Comparison of ENCODE assay signal across 21 cellular contexts in the genomic region with DNA sequence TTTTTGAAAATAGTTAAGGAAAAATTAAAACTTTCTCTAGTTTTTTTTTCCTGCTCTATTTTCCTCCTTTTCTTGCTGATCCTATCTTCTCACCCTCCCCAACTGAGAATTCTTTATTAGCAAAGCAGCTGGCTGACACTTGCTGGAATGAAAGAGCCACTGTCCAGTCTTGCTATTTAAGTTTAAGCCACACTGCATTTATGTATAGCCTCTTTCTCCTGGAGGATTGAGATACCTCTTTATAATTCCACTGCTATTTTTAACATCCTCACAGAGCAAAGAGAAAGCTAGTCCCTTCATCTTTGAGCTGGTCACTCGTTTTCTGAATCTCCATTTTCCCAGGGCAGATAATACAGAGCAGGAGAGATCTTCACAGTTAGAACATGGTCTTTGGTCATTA. TPM values are rescaled to one million over a fixed set of nuclear protein-coding genes. Genes with fewer than 3 reads are reported as not detected.
A peak's percentile ranks its signal among the peaks of the same experiment; 100 is the strongest.
DNase-seq lines count a peak whose midpoint lies in the region; ATAC-seq, FAIRE-seq and TF ChIP-seq lines count a peak whose summit lies in the region.
"Had no signal": no experiment of that assay in that cellular context is flagged by ENCODE, and none has a peak within 500 bp of the region (broad histone marks: within the 10 kb centered on the region; RNA-seq: fewer than 3 reads in every experiment).

No MANE protein-coding gene starts in this region.

- H3K27ac Mint-ChIP-seq in activated T-helper 1 cell treated with anti-CD3 and anti-CD28 coated beads, Interleukin-12 subunit alpha, Interleukin-12 subunit beta, Interleukin-2, Interleukin-4 antibody, amounts not matched to agents 30 ng/mL and 10 ng/mL and 1 ng/mL, durations not matched to agents 14 hours and 24 hours and 36 hours = no peak overlapping the region
- H3K27ac Mint-ChIP-seq: B cell; CD4-positive, CD25-positive, alpha-beta regulatory T cell had no signal

- TF ChIP-seq POLR2A in stomach (IDR thresholded peaks at IDR 0.05) = no peak
- TF ChIP-seq POLR2A in HepG2 (IDR thresholded peaks at IDR 0.05; ENCODE audit: insufficient read depth in 1 of 2, low read depth in 2 of 2, low read length in 2 of 2) = no peak

- TF ChIP-seq CTCF in stomach (IDR thresholded peaks at IDR 0.05) (no peak), foreskin keratinocyte (conservative IDR thresholded peaks at IDR 0.05) (no peak), HepG2 (CRISPR knock-in tag; IDR thresholded peaks at IDR 0.05) (no peak)

- H3K9ac ChIP-seq in HepG2 (ENCODE audit: insufficient read depth, low read depth, low read length) = no peak overlapping the region

- no peaks in the 10 kb centered on the region for H3K36me3 ChIP-seq in neuron (ENCODE audit: insufficient read depth, low read length)
- H3K36me3 ChIP-seq in stomach = no peaks in the 10 kb centered on the region
- H3K36me3 ChIP-seq in HepG2 (replicated peaks in 1 of 2; ENCODE audit: control insufficient read depth in 1 of 2, insufficient read depth in 2 of 2, low read length in 2 of 2) = no peaks in the 10 kb centered on the region

- H3K9me3 ChIP-seq in neuron (ENCODE audit: low read length) (no peaks in the 10 kb centered on the region), stomach (no peaks in the 10 kb centered on the region), HepG2 (ENCODE audit: low read length) (no peaks in the 10 kb centered on the region)

- ATAC-seq in foreskin keratinocyte (no peak), HepG2 (no peak)

- peak overlapping the region; percentile 49 for H3K27ac ChIP-seq in substantia nigra (ENCODE audit: low read depth, low read length, poor library complexity, severe bottlenecking)
- H3K27ac ChIP-seq in stomach = no peak overlapping the region
- H3K27ac ChIP-seq in foreskin keratinocyte = no peak overlapping the region
- H3K27ac ChIP-seq in HepG2 (ENCODE audit: extremely low read length, insufficient read depth, low read length) = no peak overlapping the region

- H3K27me3 Mint-ChIP-seq in activated T-helper 1 cell treated with anti-CD3 and anti-CD28 coated beads, Interleukin-12 subunit alpha, Interleukin-12 subunit beta, Interleukin-2, Interleukin-4 antibody, amounts not matched to agents 30 ng/mL and 10 ng/mL and 1 ng/mL, durations not matched to agents 14 hours and 24 hours and 36 hours (ENCODE audit: insufficient read depth) = no peaks in the 10 kb centered on the region
- H3K27me3 Mint-ChIP-seq: B cell; CD4-positive, CD25-positive, alpha-beta regulatory T cell had no signal

- H3K79me2 ChIP-seq in HepG2 (ENCODE audit: insufficient read depth, low read length) = no peaks in the 10 kb centered on the region

- TF ChIP-seq EP300 in stomach (IDR thresholded peaks at IDR 0.05) = no peak
- no peak for TF ChIP-seq EP300 in HepG2 (IDR thresholded peaks at IDR 0.05; ENCODE audit: low read depth in 2 of 2, low read length in 2 of 2)
- TF ChIP-seq EP300 in HepG2 (CRISPR knock-in tag; IDR thresholded peaks at IDR 0.05; ENCODE audit: borderline replicate concordance) = no peak

- TF ChIP-seq RAD21 in HepG2 (CRISPR knock-in tag; IDR thresholded peaks at IDR 0.05) = no peak

- DNase-seq in RPMI7951 (ENCODE audit: low read depth) (peak; percentile 28), foreskin melanocyte (peak; percentile 93), substantia nigra (lab: John Stamatoyannopoulos, UW) (peak in 3 of 49 donors; percentile 3 to 37 (median 28)), stomach (no peak), foreskin keratinocyte (no peak), HepG2 (ENCODE audit: low spot score) (no peak)
- no peak for DNase-seq in activated T-helper 1 cell treated with anti-CD3 and anti-CD28 coated beads, Interleukin-12 subunit alpha, Interleukin-12 subunit beta, Interleukin-2, Interleukin-4 antibody, amounts not matched to agents 30 ng/mL and 10 ng/mL and 1 ng/mL, durations not matched to agents 14 hours and 24 hours and 36 hours (ENCODE audit: low spot score)
- DNase-seq: Calu3; CD4-positive, CD25-positive, alpha-beta regulatory T cell; H7; IMR-90; Kasumi-1; MM.1S; NCI-H1105; NCI-H1694 treated with DMSO at 0.1 percent for 48 hours; NCI-H2107; NCI-H526 treated with DMSO at 0.1 percent for 48 hours; RPMI8226 had no signal

- BruUV-seq in HepG2 (replicated peaks; lab: Mats Ljungman, UMichigan) = no TSS peak

- intact Hi-C loops in stomach (cut with DNase I; ENCODE audit: low total_unique reads) = no loop called here
- intact Hi-C loops in activated T-helper 1 cell treated with anti-CD3 and anti-CD28 coated beads, Interleukin-12 subunit alpha, Interleukin-12 subunit beta, Interleukin-2, Interleukin-4 antibody, amounts not matched to agents 30 ng/mL and 10 ng/mL and 1 ng/mL, durations not matched to agents 14 hours and 24 hours and 36 hours (cut with micrococcal nuclease) = no loop called here
- intact Hi-C loops in HepG2 (cut with micrococcal nuclease; ENCODE audit: unreplicated experiment) = no loop called here

- no peaks in the 10 kb centered on the region for H4K20me1 ChIP-seq in HepG2 (ENCODE audit: insufficient read depth, low read length)

- peaks cover 29% of the 10 kb centered on the region for H3K4me1 ChIP-seq in neuron (ENCODE audit: insufficient read depth, low read length)
- H3K4me1 ChIP-seq in stomach = peaks cover 0 to 13% (median 3%) of the 10 kb centered on the region in 4 donors
- H3K4me1 ChIP-seq in foreskin keratinocyte = no peaks in the 10 kb centered on the region
- peaks cover 53% of the 10 kb centered on the region for H3K4me1 ChIP-seq in HepG2 (ENCODE audit: insufficient read depth, low read length)

- in situ Hi-C loops in HepG2 (cut with HindIII; ENCODE audit: extremely low pct_ligation_motif_present, low pct_unique_long_range_greater_than_20kb) = no loop called here

- H2AFZ ChIP-seq in neuron (ENCODE audit: low read depth, low read length) (peak overlapping the region; percentile 87), HepG2 (ENCODE audit: low read length) (no peak overlapping the region)

- no peak overlapping the region for H3K4me2 ChIP-seq in HepG2 (ENCODE audit: low read depth, low read length)

- 29 to 73% (median 56%) methylated on average over 1 of the region's 1 CpG for WGBS in stomach, 5 donors
- 28% methylated on average over 1 of the region's 1 CpG for WGBS in HepG2 (ENCODE audit: low lambda C conversion rate)

- H3K4me3 ChIP-seq in neuron (ENCODE audit: low read length) (no peak overlapping the region), stomach (no peak overlapping the region), HepG2 (replicated peaks in 1 of 3; ENCODE audit: insufficient read depth in 1 of 3, low read depth in 2 of 3, low read length in 3 of 3) (no peak overlapping the region)

- POLR2A ChIA-PET in HepG2 (lab: Yijun Ruan, JAX) = interaction anchor here (1.0 to 4.4 kb wide), 4 partner anchors 10 to 36 kb away, joined by 3 to 27 read pairs (median 6); a partner anchor contains a TSS

- CTCF ChIA-PET in HepG2 (lab: Yijun Ruan, JAX; ENCODE audit: low intra/inter-chr PET ratio, low total read pairs) = no interaction called here

- no peaks in the 10 kb centered on the region for H3K36me3 Mint-ChIP-seq in activated T-helper 1 cell treated with anti-CD3 and anti-CD28 coated beads, Interleukin-12 subunit alpha, Interleukin-12 subunit beta, Interleukin-2, Interleukin-4 antibody, amounts not matched to agents 30 ng/mL and 10 ng/mL and 1 ng/mL, durations not matched to agents 14 hours and 24 hours and 36 hours (ENCODE audit: low read depth)
- H3K36me3 Mint-ChIP-seq: CD4-positive, CD25-positive, alpha-beta regulatory T cell had no signal

- no peak overlapping the region for H3K4me3 Mint-ChIP-seq in activated T-helper 1 cell treated with anti-CD3 and anti-CD28 coated beads, Interleukin-12 subunit alpha, Interleukin-12 subunit beta, Interleukin-2, Interleukin-4 antibody, amounts not matched to agents 30 ng/mL and 10 ng/mL and 1 ng/mL, durations not matched to agents 14 hours and 24 hours and 36 hours
- H3K4me3 Mint-ChIP-seq: B cell; CD4-positive, CD25-positive, alpha-beta regulatory T cell had no signal

- peaks cover 8% of the 10 kb centered on the region for H3K4me1 Mint-ChIP-seq in activated T-helper 1 cell treated with anti-CD3 and anti-CD28 coated beads, Interleukin-12 subunit alpha, Interleukin-12 subunit beta, Interleukin-2, Interleukin-4 antibody, amounts not matched to agents 30 ng/mL and 10 ng/mL and 1 ng/mL, durations not matched to agents 14 hours and 24 hours and 36 hours (ENCODE audit: low read depth)

- no peaks in the 10 kb centered on the region for H3K9me3 Mint-ChIP-seq in activated T-helper 1 cell treated with anti-CD3 and anti-CD28 coated beads, Interleukin-12 subunit alpha, Interleukin-12 subunit beta, Interleukin-2, Interleukin-4 antibody, amounts not matched to agents 30 ng/mL and 10 ng/mL and 1 ng/mL, durations not matched to agents 14 hours and 24 hours and 36 hours
- H3K9me3 Mint-ChIP-seq: CD4-positive, CD25-positive, alpha-beta regulatory T cell had no signal

- H3K27me3 ChIP-seq in neuron (ENCODE audit: insufficient read depth, low read length) = no peaks in the 10 kb centered on the region
- no peaks in the 10 kb centered on the region for H3K27me3 ChIP-seq in stomach
- H3K27me3 ChIP-seq in foreskin keratinocyte = no peaks in the 10 kb centered on the region
- no peaks in the 10 kb centered on the region for H3K27me3 ChIP-seq in HepG2 (ENCODE audit: control insufficient read depth in 1 of 2, insufficient read depth in 2 of 2, low read length in 2 of 2)

- FAIRE-seq in HepG2 (lab: Jason Lieb, UNC) = no peak
- FAIRE-seq: GM19239 had no signal

RNA-seq across cellular contexts. Expression of a gene that starts 36.0 kb away (rescaled TPM):
- 8,626 and 10,453 TPM in 2 replicates for total RNA-seq in RPMI7951 (2014; rRNA removed; shearing (Covaris generic))
- total RNA-seq in stomach = over 10,000 TPM in 1 of 5 donors, 1,000 to 10,000 TPM in 4; 3,004 to 19,399 (median 6,187) TPM
- polyA plus RNA-seq in stomach = over 10,000 TPM in 2 of 3 donors, 1,000 to 10,000 TPM in 1; 8,307 to 12,295 (median 10,016) TPM
- total RNA-seq in foreskin keratinocyte = 9,274 and 10,317 TPM in 2 replicates
- polyA plus RNA-seq in foreskin keratinocyte = 7,427 and 7,429 TPM in 2 replicates
- total RNA-seq in activated T-helper 1 cell treated with anti-CD3 and anti-CD28 coated beads, Interleukin-12 subunit alpha, Interleukin-12 subunit beta, Interleukin-2, Interleukin-4 antibody, amounts not matched to agents 30 ng/mL and 10 ng/mL and 1 ng/mL, durations not matched to agents 14 hours and 24 hours and 36 hours = 8,439 and 8,694 TPM in 2 replicates
- total RNA-seq in HepG2 (2016; rRNA removed; fragmentation: Illumina TruSeq; extraction: Trizol) = 13,726 and 19,145 TPM in 2 replicates
- total RNA-seq in HepG2 (2016; cell fraction: cytosol; rRNA removed; fragmentation: Illumina TruSeq; extraction: Trizol; ENCODE audit: low read depth) = 8,339 and 10,487 TPM in 2 replicates
- 13,733 and 18,946 TPM in 2 replicates for total RNA-seq in HepG2 (2016; cell fraction: insoluble cytoplasmic fraction; rRNA removed; fragmentation: Illumina TruSeq; extraction: Trizol)
- total RNA-seq in HepG2 (2016; cell fraction: membrane; rRNA removed; fragmentation: Illumina TruSeq; extraction: Trizol) = 28,006 and 33,792 TPM in 2 replicates
- total RNA-seq in HepG2 (2016; cell fraction: nucleus; rRNA removed; fragmentation: Illumina TruSeq; extraction: Trizol) = 5,621 and 5,952 TPM in 2 replicates
- 14,480 and 17,172 TPM in 2 replicates for polyA plus RNA-seq in HepG2 (2011; rRNA removed)
- polyA plus RNA-seq in HepG2 (2011; cell fraction: cytosol; rRNA removed) = 15,977 and 19,367 TPM in 2 replicates
- 3,845 and 5,107 TPM in 2 replicates for polyA plus RNA-seq in HepG2 (2011; cell fraction: nucleus; rRNA removed)
- polyA plus RNA-seq in HepG2 (2012) = 17,181 and 19,057 TPM in 2 replicates
- polyA plus RNA-seq in HepG2 (2016; cell fraction: cytosol; fragmentation: Illumina TruSeq; extraction: Trizol; ENCODE audit: low read depth) = 12,881 and 14,827 TPM in 2 replicates
- polyA plus RNA-seq in HepG2 (2016; cell fraction: insoluble cytoplasmic fraction; fragmentation: Illumina TruSeq; extraction: Trizol; ENCODE audit: low read depth) = 16,271 and 16,577 TPM in 2 replicates
- 23,858 and 27,229 TPM in 2 replicates for polyA plus RNA-seq in HepG2 (2016; cell fraction: membrane; fragmentation: Illumina TruSeq; extraction: Trizol; ENCODE audit: low read depth)
- polyA plus RNA-seq in HepG2 (2016; cell fraction: nucleus; fragmentation: Illumina TruSeq; extraction: Trizol; ENCODE audit: insufficient read depth, low read depth) = 6,994 and 7,179 TPM in 2 replicates
- polyA minus RNA-seq in HepG2 (2011; rRNA and poly(A)+ RNA removed; ENCODE audit: low replicate concordance) = 11,031 and 11,693 TPM in 2 replicates
- polyA minus RNA-seq in HepG2 (2011; cell fraction: cytosol; rRNA and poly(A)+ RNA removed) = 6,843 and 8,738 TPM in 2 replicates
- 1,924 and 3,380 TPM in 2 replicates for polyA minus RNA-seq in HepG2 (2011; cell fraction: nucleus; rRNA and poly(A)+ RNA removed)

Comparison
In these comparisons a context has a peak if more than half of its experiments do, and no peak if none do; other contexts are left out.
1. DNase-seq: peak in RPMI7951 (single experiment) and foreskin melanocyte (single experiment); none in stomach (single experiment), foreskin keratinocyte (0 of 2), activated T-helper 1 cell treated with anti-CD3 and anti-CD28 coated beads, Interleukin-12 subunit alpha, Interleukin-12 subunit beta, Interleukin-2, Interleukin-4 antibody, amounts not matched to agents 30 ng/mL and 10 ng/mL and 1 ng/mL, durations not matched to agents 14 hours and 24 hours and 36 hours (single experiment) and HepG2 (single experiment).